1 cellular context compared by ENCODE assay signal in genomic region chr16:75647492-75648264, GRCh38.
TF ChIP-seq lines count a peak whose summit lies in the region.

Gene KARS1 (minus strand): TSS chr16:75647665. CDS start chr16:75647639, 26 bp downstream.
Gene TERF2IP (plus strand): TSS chr16:75647773. CDS start chr16:75647883, 110 bp downstream.

TF ChIP-seq in K562, 482 proteins besides CTCF, POLR2A, EP300 and RAD21 (continued from another document):
- TF ChIP-seq ZBTB40 (IDR thresholded peaks at IDR 0.05) (peak; percentile 95), ZBTB40 (CRISPR knock-in tag; IDR thresholded peaks at IDR 0.05) (no peak; the same call in 1 of the 2 replicates), NR1H2 (CRISPR knock-in tag; IDR thresholded peaks at IDR 0.05) (0 out of 2 replicates have a peak, but pooled peaks have one; percentile 47), TBP (optimal IDR thresholded peaks at IDR 0.05; ENCODE audit: low read depth, low read length) (peak; percentile 89), TAF9B (IDR thresholded peaks at IDR 0.05; ENCODE audit: partially characterized antibody) (peak; percentile 89), MAZ (CRISPR knock-in tag; conservative IDR thresholded peaks at IDR 0.05 in 1 of 2, IDR thresholded peaks at IDR 0.05 in 1 of 2) (peak in 1 of 2 experiments; percentile 79; a peak in 2 of 4 replicates), ELF1 (tag; IDR thresholded peaks at IDR 0.05) (no peak; the same call in 1 of the 2 replicates), E2F6 (IDR thresholded peaks at IDR 0.05; ENCODE audit: borderline replicate concordance in 1 of 2, extremely low read depth in 1 of 2, insufficient read depth in 1 of 2, insufficient read length in 1 of 2, low read depth in 1 of 2, low read length in 1 of 2, poor library complexity in 1 of 2, severe bottlenecking in 1 of 2) (peak in 1 of 2 experiments; percentile 51), AFF4 (CRISPR knock-in tag; IDR thresholded peaks at IDR 0.05) (0 out of 2 replicates have a peak, but pooled peaks have one; percentile 31), ZNF511 (CRISPR knock-in tag; IDR thresholded peaks at IDR 0.05) (peak; percentile 23; the same call in 1 of the 2 replicates), SRSF3 (IDR thresholded peaks at IDR 0.05; ENCODE audit: insufficient read depth, low read length) (no peak), ATF1 (CRISPR knock-in tag; IDR thresholded peaks at IDR 0.05) (no peak), ATF1 (tag; IDR thresholded peaks at IDR 0.05) (peak; percentile 57; the same call in 1 of the 2 replicates), SAFB (IDR thresholded peaks at IDR 0.05; ENCODE audit: borderline replicate concordance, low read depth, low read length) (no peak), ZKSCAN1 (IDR thresholded peaks at IDR 0.05; ENCODE audit: low read depth, low read length) (peak; percentile 7; the same call in 1 of the 2 replicates), RCOR1 (IDR thresholded peaks at IDR 0.05; ENCODE audit: borderline replicate concordance in 1 of 2, low read depth in 2 of 2, low read length in 2 of 2) (peak in 1 of 2 experiments; percentile 15; a peak in 1 of 4 replicates), TAF1 (IDR thresholded peaks at IDR 0.05; ENCODE audit: control insufficient read depth, extremely low read depth, insufficient read depth, low read length, severe bottlenecking) (peak; percentile 96), KAT7 (CRISPR knock-in tag; IDR thresholded peaks at IDR 0.05; ENCODE audit: borderline replicate concordance) (peak; percentile 61; the same call in 1 of the 2 replicates), GMEB1 (CRISPR knock-in tag; IDR thresholded peaks at IDR 0.05) (no peak), ETV6 (IDR thresholded peaks at IDR 0.05; ENCODE audit: borderline replicate concordance in 1 of 2, low read depth in 2 of 2, low read length in 1 of 2) (no peak), ETV6 (CRISPR knock-in tag; IDR thresholded peaks at IDR 0.05; ENCODE audit: borderline replicate concordance) (peak; percentile 75; the same call in 1 of the 2 replicates), MTA3 (IDR thresholded peaks at IDR 0.05; ENCODE audit: borderline replicate concordance) (peak; percentile 67; the same call in 1 of the 2 replicates), ZNF143 (CRISPR knock-in tag; IDR thresholded peaks at IDR 0.05) (no peak; the same call in none of the 2 replicates)
